Comparison of ENCODE assay signal across 8 cellular contexts in the genomic region with DNA sequence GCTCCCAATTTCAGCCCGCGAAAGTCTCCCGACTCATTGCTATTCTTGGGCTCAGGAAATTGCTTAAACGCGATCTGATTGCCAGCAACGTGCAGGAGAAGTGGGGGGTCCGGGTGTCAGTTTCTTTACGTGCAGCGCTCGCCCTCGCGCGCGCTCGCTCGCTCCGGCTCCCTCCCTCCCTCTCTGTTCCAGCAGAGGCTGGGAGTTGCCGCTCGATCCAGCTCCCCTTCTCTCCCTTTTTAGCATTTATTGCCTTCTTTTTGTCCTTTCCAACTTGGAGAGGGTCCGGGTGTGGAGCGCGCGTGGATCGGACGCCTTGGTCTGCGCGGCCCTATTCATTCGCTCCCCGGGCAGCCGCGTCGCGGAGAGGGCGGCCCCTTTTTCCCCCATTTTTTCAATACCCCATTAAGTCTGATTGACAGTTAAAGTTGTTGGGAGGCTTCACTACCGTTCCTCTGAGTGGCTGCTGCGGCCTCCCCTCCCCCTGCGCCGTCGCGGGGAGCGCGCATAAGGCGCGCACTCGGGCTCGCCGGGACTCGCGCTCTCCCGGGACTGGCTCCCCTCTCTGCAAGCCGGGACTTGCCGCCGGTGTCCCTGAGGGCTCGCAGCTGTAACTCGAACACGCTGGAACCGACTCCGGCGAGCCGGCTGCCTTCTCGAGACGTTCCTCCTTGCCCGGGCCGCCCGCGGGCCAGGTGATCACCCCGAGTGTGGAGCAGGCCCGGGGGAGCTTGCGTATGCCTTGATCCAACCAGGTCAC. TPM values are rescaled to one million over a fixed set of nuclear protein-coding genes. Genes with fewer than 3 reads are reported as not detected.
DNase-seq lines count a peak whose midpoint lies in the region; ATAC-seq and TF ChIP-seq lines count a peak whose summit lies in the region.

Gene DHRS3, minus strand, starts transcription at position 310 of the 760 bp plus-strand sequence. CDS start 862 bp downstream, outside the sequence.

- H3K27ac Mint-ChIP-seq in activated CD8-positive, alpha-beta T cell treated with anti-CD3 and anti-CD28 coated beads for 36 hours: peak within 1 kb of the TSS; percentile 99

- no peaks in the 10 kb centered on the region for H3K27me3 ChIP-seq in lower lobe of right lung (ENCODE audit: low read depth)

- intact Hi-C loops in activated CD8-positive, alpha-beta T cell treated with anti-CD3 and anti-CD28 coated beads for 36 hours (cut with micrococcal nuclease): loop anchor here (1.0 to 5.0 kb wide), 3 partner anchors 106 to 180 kb away; no protein-coding TSS in a partner anchor
- intact Hi-C loops in lower lobe of right lung (cut with DNase I): no loop called here

- H3K4me1 ChIP-seq in lower lobe of right lung: peaks cover 66% of the 10 kb centered on the region

- peak within 1 kb of the TSS; percentile 96 for H3K4me3 Mint-ChIP-seq in activated CD8-positive, alpha-beta T cell treated with anti-CD3 and anti-CD28 coated beads for 36 hours

- no peaks in the 10 kb centered on the region for H3K27me3 Mint-ChIP-seq in activated CD8-positive, alpha-beta T cell treated with anti-CD3 and anti-CD28 coated beads for 36 hours

- POLR2A ChIA-PET in activated CD8-positive, alpha-beta T cell treated with anti-CD3 and anti-CD28 coated beads for 36 hours (lab: Charles Lee): interaction anchor here (0.6 to 5.6 kb wide), 21 partner anchors 9 to 323 kb away, joined by 3 to 43 read pairs (median 4); no protein-coding TSS in a partner anchor

- H3K9me3 ChIP-seq in lower lobe of right lung: no peaks in the 10 kb centered on the region

- no peak for TF ChIP-seq CTCF in AG09319 (IDR thresholded peaks at IDR 0.05; ENCODE audit: low read depth, low read length)
- TF ChIP-seq CTCF in activated CD8-positive, alpha-beta T cell treated with anti-CD3 and anti-CD28 coated beads for 36 hours (IDR thresholded peaks at IDR 0.05): no peak
- no peak for TF ChIP-seq CTCF in lower lobe of right lung (IDR thresholded peaks at IDR 0.05)

- DNase-seq in AG09319 (ENCODE audit: extremely low read depth, low read depth) (peak; percentile 73), NCI-H510A (lab: John Stamatoyannopoulos, UW) (peak; percentile 75), lower lobe of right lung (peak; percentile 87)
- DNase-seq in activated CD8-positive, alpha-beta T cell treated with anti-CD3 and anti-CD28 coated beads for 36 hours: peak; percentile 87
- DNase-seq in effector CD4-positive, alpha-beta T cell: peak; percentile 52
- peak in 2 of 3 donors; percentile 43 for DNase-seq in stimulated activated CD4-positive, alpha-beta T cell treated with anti-CD3 and anti-CD28 coated beads, TNF-alpha, amount 100 ng/mL, for 1 hour (ENCODE audit: low read depth in 3 of 3, low spot score in 1 of 3)

- peak; percentile 47 for ATAC-seq in GM21786 (IDR thresholded peaks at IDR 0.05; ENCODE audit: unreplicated experiment)
- ATAC-seq in activated CD8-positive, alpha-beta T cell treated with anti-CD3 and anti-CD28 coated beads for 36 hours: peak; percentile 70
- ATAC-seq in lower lobe of right lung: peak; percentile 75 to 87
- ATAC-seq in HG02798 (IDR thresholded peaks at IDR 0.05; ENCODE audit: poor library complexity, unreplicated experiment): no peak

- no peaks in the 10 kb centered on the region for H3K9me3 Mint-ChIP-seq in activated CD8-positive, alpha-beta T cell treated with anti-CD3 and anti-CD28 coated beads for 36 hours

- peak within 1 kb of the TSS; percentile 88 for H3K27ac ChIP-seq in lower lobe of right lung

- H3K4me3 ChIP-seq in lower lobe of right lung: peak within 1 kb of the TSS; percentile 85

- CTCF ChIA-PET in activated CD8-positive, alpha-beta T cell treated with anti-CD3 and anti-CD28 coated beads for 36 hours (lab: Charles Lee): interaction anchor here (0.8 to 6.4 kb wide), 26 partner anchors 13 to 493 kb away, joined by 3 to 34 read pairs (median 6); no protein-coding TSS in a partner anchor

- H3K4me1 Mint-ChIP-seq in activated CD8-positive, alpha-beta T cell treated with anti-CD3 and anti-CD28 coated beads for 36 hours (ENCODE audit: low read depth): peaks cover 46% of the 10 kb centered on the region

- peaks cover 42% of the 10 kb centered on the region for H3K36me3 Mint-ChIP-seq in activated CD8-positive, alpha-beta T cell treated with anti-CD3 and anti-CD28 coated beads for 36 hours (ENCODE audit: low read depth)

- H3K36me3 ChIP-seq in lower lobe of right lung: peaks cover 6% of the 10 kb centered on the region

RNA-seq across cellular contexts. Expression of gene DHRS3, which starts in this region (rescaled TPM):
- total RNA-seq in activated CD8-positive, alpha-beta T cell treated with anti-CD3 and anti-CD28 coated beads for 36 hours: 100 to 1,000 TPM; 129 to 135 TPM
- total RNA-seq in lower lobe of right lung: 135 TPM
